26 cellular contexts compared by ENCODE assay signal in the genomic region with DNA sequence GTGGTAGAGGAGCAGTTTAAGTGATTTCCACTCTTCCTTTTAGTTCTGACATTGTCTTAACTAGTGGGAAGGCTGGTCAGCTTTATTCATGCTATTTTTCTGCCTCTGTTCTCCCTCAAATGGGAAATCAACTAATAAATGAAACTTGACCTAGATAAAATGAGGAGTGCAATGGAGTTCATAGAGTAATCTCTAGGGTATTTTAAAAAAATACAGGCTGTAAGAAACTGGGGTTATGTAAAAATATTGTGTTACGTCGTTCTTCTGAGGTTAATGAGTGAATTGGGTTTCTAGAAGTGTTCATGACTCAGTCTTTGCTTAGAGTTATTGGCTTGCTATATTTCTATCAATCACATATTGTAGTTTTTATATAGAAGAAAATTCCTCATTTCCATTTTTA.
"Had no signal": no experiment of that assay in that cellular context is flagged by ENCODE, and none has a peak within 500 bp of the region (broad histone marks: within the 10 kb centered on the region; RNA-seq: fewer than 3 reads in every experiment).

No MANE protein-coding gene starts in this region.

- H3K4me3 ChIP-seq: neural progenitor cell, ovary, psoas muscle, right atrium auricular region, sigmoid colon, stomach, thoracic aorta, thyroid gland, tibial nerve, upper lobe of left lung, vagina had no signal

- H3K36me3 ChIP-seq: neural progenitor cell, ovary, right atrium auricular region, sigmoid colon, stomach, thoracic aorta, thyroid gland, tibial nerve, upper lobe of left lung, vagina had no signal

- H3K9me3 ChIP-seq: ovary, psoas muscle, right atrium auricular region, sigmoid colon, thoracic aorta, thyroid gland, upper lobe of left lung, vagina had no signal

- H3K27ac ChIP-seq: neural progenitor cell, ovary, parathyroid adenoma, psoas muscle, right atrium auricular region, sigmoid colon, stomach, thoracic aorta, thyroid gland, vagina had no signal

- ATAC-seq: naive thymus-derived CD4-positive, alpha-beta T cell; natural killer cell; psoas muscle; stimulated activated effector memory CD8-positive, alpha-beta T cell treated with anti-CD3 and anti-CD28 coated beads, Interleukin-12 subunit alpha, Interleukin-12 subunit beta, amount 100 ng/mL, for 72 hours; stimulated activated naive B cell treated with anti-CD40 and anti-IgM and Interleukin-4, amounts not matched to agents 10 μg/mL and 1 μg/mL and 100 μg/mL, for 72 hours had no signal

- FAIRE-seq: small intestine, urothelium cell line had no signal

- H3K27me3 ChIP-seq: neural progenitor cell, ovary, right atrium auricular region, sigmoid colon, stomach, thyroid gland, tibial nerve, upper lobe of left lung, vagina had no signal

- H3K4me1 ChIP-seq: neural progenitor cell, parathyroid adenoma, psoas muscle, right atrium auricular region, sigmoid colon, stomach, thyroid gland, upper lobe of left lung, vagina had no signal

- DNase-seq: naive thymus-derived CD4-positive, alpha-beta T cell; natural killer cell; occipital lobe; ovary; posterior cingulate gyrus; psoas muscle; sigmoid colon; small intestine; stimulated activated CD4-positive, alpha-beta T cell treated with anti-CD3 and anti-CD28 coated beads, Interleukin-15, amount 100 ng/mL, for 24 hours; stimulated activated CD4-positive, alpha-beta T cell treated with anti-CD3 and anti-CD28 coated beads, Interleukin-2, amount 100 ng/mL, for 24 hours; stimulated activated CD4-positive, alpha-beta T cell treated with anti-CD3 and anti-CD28 coated beads, Interleukin-2, amount 100 ng/mL, for 48 hours; stimulated activated CD4-positive, alpha-beta T cell treated with anti-CD3 and anti-CD28 coated beads, Interleukin-4, amount 100 ng/mL, for 24 hours; stimulated activated naive B cell treated with anti-CD40 and anti-IgM and Interleukin-4, amounts not matched to agents 10 μg/mL and 1 μg/mL and 100 μg/mL, for 72 hours; stimulated activated naive CD4-positive, alpha-beta T cell treated with Interleukin-2 at 50 U/mL for 16 hours; stomach; thyroid gland; trophoblast cell; upper lobe of left lung had no signal
